Comparison of ENCODE assay signal across 21 cellular contexts in genomic region chrX:96619588-96619987, GRCh38.
DNase-seq lines count a peak whose midpoint lies in the region; ATAC-seq and TF ChIP-seq lines count a peak whose summit lies in the region.
"Had no signal": no experiment of that assay in that cellular context is flagged by ENCODE, and none has a peak within 500 bp of the region (broad histone marks: within the 10 kb centered on the region; RNA-seq: fewer than 3 reads in every experiment).

No MANE protein-coding gene starts in this region.

- H3K4me3 Mint-ChIP-seq in HFFc6 (no peak overlapping the region), endothelial cell (ENCODE audit: unreplicated experiment) (no peak overlapping the region)
- no peak overlapping the region for H3K4me3 Mint-ChIP-seq in activated CD4-positive, alpha-beta memory T cell treated with anti-CD3 and anti-CD28 coated beads, Interleukin-2, amount 10 ng/mL, durations not matched to agents 7 days and 5 days
- H3K4me3 Mint-ChIP-seq: B cell; CD4-positive, alpha-beta T cell had no signal

- peaks cover 2% of the 10 kb centered on the region; the same call in 1 of the 2 replicates for H3K27me3 Mint-ChIP-seq in HFFc6 (ENCODE audit: insufficient read depth)
- no peaks in the 10 kb centered on the region for H3K27me3 Mint-ChIP-seq in activated CD4-positive, alpha-beta memory T cell treated with anti-CD3 and anti-CD28 coated beads, Interleukin-2, amount 10 ng/mL, durations not matched to agents 7 days and 5 days
- no peaks in the 10 kb centered on the region for H3K27me3 Mint-ChIP-seq in endothelial cell (ENCODE audit: unreplicated experiment)
- H3K27me3 Mint-ChIP-seq: CD4-positive, alpha-beta T cell had no signal

- POLR2A ChIA-PET in AG04449 (lab: Yijun Ruan, JAX): no interaction called here
- POLR2A ChIA-PET in activated CD4-positive, alpha-beta memory T cell treated with anti-CD3 and anti-CD28 coated beads, Interleukin-2, amount 10 ng/mL, durations not matched to agents 7 days and 5 days (lab: Charles Lee): no interaction called here

- DNase-seq in AG04449 (ENCODE audit: low read depth, low spot score) (peak; percentile 0), HFFc6 (peak; percentile 35), cardiac fibroblast (ENCODE audit: low read depth in 2 of 2) (peak; percentile 22 to 50), foreskin keratinocyte (peak; percentile 10 to 18), activated gamma-delta T cell treated with Interleukin-2 at 50 U/mL for 16 hours (no peak), endothelial cell (ENCODE audit: low spot score) (no peak)
- DNase-seq in activated CD4-positive, alpha-beta memory T cell treated with anti-CD3 and anti-CD28 coated beads, Interleukin-2, amount 10 ng/mL, durations not matched to agents 7 days and 5 days: no peak
- DNase-seq: ACHN; Calu3; CD4-positive, alpha-beta T cell; DMS53; GOT3; MG63; NCI-H1092 treated with DMSO at 0.1 percent for 48 hours; NCI-H2081 treated with DMSO at 0.1 percent for 48 hours; NCI-H226; NCI-H524 treated with DMSO at 0.1 percent for 48 hours; Peyer's patch; Right ventricle myocardium superior had no signal

- TF ChIP-seq CTCF in AG04449 (IDR thresholded peaks at IDR 0.05; ENCODE audit: insufficient read depth, low read length, missing control alignments) (no peak), HFFc6 (IDR thresholded peaks at IDR 0.05) (no peak), cardiac fibroblast (IDR thresholded peaks at IDR 0.05; ENCODE audit: low read depth, low read length) (no peak), foreskin keratinocyte (conservative IDR thresholded peaks at IDR 0.05) (no peak), endothelial cell (IDR thresholded peaks at IDR 0.05; ENCODE audit: unreplicated experiment) (no peak)

- no peak for ATAC-seq in foreskin keratinocyte
- no peak for ATAC-seq in GM21423 (IDR thresholded peaks at IDR 0.05; ENCODE audit: unreplicated experiment)

- no peaks in the 10 kb centered on the region for H3K9me3 Mint-ChIP-seq in HFFc6
- H3K9me3 Mint-ChIP-seq in activated CD4-positive, alpha-beta memory T cell treated with anti-CD3 and anti-CD28 coated beads, Interleukin-2, amount 10 ng/mL, durations not matched to agents 7 days and 5 days: no peaks in the 10 kb centered on the region
- no peaks in the 10 kb centered on the region for H3K9me3 Mint-ChIP-seq in endothelial cell (ENCODE audit: unreplicated experiment)
- H3K9me3 Mint-ChIP-seq: CD4-positive, alpha-beta T cell had no signal

- no peaks in the 10 kb centered on the region for H3K27me3 ChIP-seq in foreskin keratinocyte
- H3K27me3 ChIP-seq: MG63, Peyer's patch had no signal

- H3K4me1 ChIP-seq in foreskin keratinocyte: no peaks in the 10 kb centered on the region
- H3K4me1 ChIP-seq: Peyer's patch had no signal

- CTCF ChIA-PET in AG04449 (lab: Yijun Ruan, JAX): no interaction called here
- CTCF ChIA-PET in activated CD4-positive, alpha-beta memory T cell treated with anti-CD3 and anti-CD28 coated beads, Interleukin-2, amount 10 ng/mL, durations not matched to agents 7 days and 5 days (lab: Charles Lee): no interaction called here

- H3K4me3 ChIP-seq in AG04449 (ENCODE audit: low read depth, low read length): no peak overlapping the region
- no peak overlapping the region for H3K4me3 ChIP-seq in cardiac fibroblast (replicated peaks in 1 of 2; ENCODE audit: low read depth in 2 of 2, low read length in 2 of 2)
- H3K4me3 ChIP-seq: MG63, Peyer's patch had no signal

- H3K27ac Mint-ChIP-seq in HFFc6 (no peak overlapping the region), endothelial cell (ENCODE audit: unreplicated experiment) (no peak overlapping the region)
- no peak overlapping the region for H3K27ac Mint-ChIP-seq in activated CD4-positive, alpha-beta memory T cell treated with anti-CD3 and anti-CD28 coated beads, Interleukin-2, amount 10 ng/mL, durations not matched to agents 7 days and 5 days
- H3K27ac Mint-ChIP-seq: B cell; CD4-positive, alpha-beta T cell had no signal

- H3K36me3 Mint-ChIP-seq in HFFc6 (ENCODE audit: low read depth) (no peaks in the 10 kb centered on the region), endothelial cell (ENCODE audit: low read depth, unreplicated experiment) (no peaks in the 10 kb centered on the region)
- no peaks in the 10 kb centered on the region for H3K36me3 Mint-ChIP-seq in activated CD4-positive, alpha-beta memory T cell treated with anti-CD3 and anti-CD28 coated beads, Interleukin-2, amount 10 ng/mL, durations not matched to agents 7 days and 5 days (ENCODE audit: low read depth)

- H3K4me1 Mint-ChIP-seq in HFFc6 (ENCODE audit: low read depth) (peaks cover 8% of the 10 kb centered on the region; the same call in 1 of the 2 replicates), endothelial cell (ENCODE audit: unreplicated experiment) (no peaks in the 10 kb centered on the region)
- no peaks in the 10 kb centered on the region for H3K4me1 Mint-ChIP-seq in activated CD4-positive, alpha-beta memory T cell treated with anti-CD3 and anti-CD28 coated beads, Interleukin-2, amount 10 ng/mL, durations not matched to agents 7 days and 5 days
- H3K4me1 Mint-ChIP-seq: B cell had no signal

- H3K27ac ChIP-seq in foreskin keratinocyte: no peak overlapping the region
- H3K27ac ChIP-seq: Peyer's patch had no signal

Comparison
In these comparisons a context has a peak if more than half of its experiments do, and no peak if none do; other contexts are left out.
1. DNase-seq: peak in AG04449 (single experiment), HFFc6 (single experiment), cardiac fibroblast (2 of 2) and foreskin keratinocyte (2 of 2); none in activated CD4-positive, alpha-beta memory T cell treated with anti-CD3 and anti-CD28 coated beads, Interleukin-2, amount 10 ng/mL, durations not matched to agents 7 days and 5 days (single experiment), activated gamma-delta T cell treated with Interleukin-2 at 50 U/mL for 16 hours (single experiment) and endothelial cell (single experiment).